Comparison of ENCODE assay signal across 1 cellular context in genomic region chr14:104802120-104802912, GRCh38.
TF ChIP-seq lines count a peak whose summit lies in the region.

No MANE protein-coding gene starts in this region.

TF ChIP-seq in GM23338, 12 proteins besides CTCF, POLR2A, EP300 and RAD21 (continued from another document):
- TF ChIP-seq REST (IDR thresholded peaks at IDR 0.05; ENCODE audit: unreplicated experiment) (no peak), ZNF331 (CRISPR knock-in tag; IDR thresholded peaks at IDR 0.05; ENCODE audit: low read depth) (no peak), NANOG (IDR thresholded peaks at IDR 0.05; ENCODE audit: borderline replicate concordance) (no peak)
- TF ChIP-seq, protein P1, sequence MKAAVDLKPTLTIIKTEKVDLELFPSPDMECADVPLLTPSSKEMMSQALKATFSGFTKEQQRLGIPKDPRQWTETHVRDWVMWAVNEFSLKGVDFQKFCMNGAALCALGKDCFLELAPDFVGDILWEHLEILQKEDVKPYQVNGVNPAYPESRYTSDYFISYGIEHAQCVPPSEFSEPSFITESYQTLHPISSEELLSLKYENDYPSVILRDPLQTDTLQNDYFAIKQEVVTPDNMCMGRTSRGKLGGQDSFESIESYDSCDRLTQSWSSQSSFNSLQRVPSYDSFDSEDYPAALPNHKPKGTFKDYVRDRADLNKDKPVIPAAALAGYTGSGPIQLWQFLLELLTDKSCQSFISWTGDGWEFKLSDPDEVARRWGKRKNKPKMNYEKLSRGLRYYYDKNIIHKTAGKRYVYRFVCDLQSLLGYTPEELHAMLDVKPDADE (IDR thresholded peaks at IDR 0.05): no peak
